1 cellular context compared by ENCODE assay signal in the genomic region with DNA sequence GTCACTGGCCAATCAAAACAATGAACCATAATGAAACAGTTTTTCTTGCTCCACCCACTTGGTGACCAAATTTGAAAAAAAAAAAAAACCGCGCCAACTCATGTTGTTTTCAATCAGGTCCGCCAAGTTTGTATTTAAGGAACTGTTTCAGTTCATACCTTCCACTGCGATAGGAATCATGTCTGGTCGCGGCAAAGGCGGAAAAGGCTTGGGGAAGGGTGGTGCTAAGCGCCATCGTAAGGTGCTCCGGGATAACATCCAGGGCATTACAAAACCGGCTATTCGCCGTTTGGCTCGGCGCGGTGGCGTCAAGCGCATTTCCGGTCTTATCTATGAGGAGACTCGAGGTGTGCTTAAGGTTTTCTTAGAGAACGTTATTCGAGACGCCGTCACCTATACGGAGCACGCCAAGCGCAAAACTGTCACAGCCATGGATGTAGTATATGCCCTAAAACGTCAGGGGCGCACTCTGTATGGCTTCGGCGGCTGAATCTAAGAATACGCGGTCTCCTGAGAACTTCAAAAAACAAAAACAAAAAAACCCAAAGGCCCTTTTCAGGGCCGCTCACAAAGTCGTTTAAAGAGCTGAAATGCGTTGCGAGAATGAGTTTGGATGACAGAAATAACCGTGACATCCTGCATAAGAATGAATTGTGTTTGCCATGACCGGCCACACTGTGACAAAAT.
A peak's percentile ranks its signal among the peaks of the same experiment; 100 is the strongest.
TF ChIP-seq lines count a peak whose summit lies in the region.

No MANE protein-coding gene starts in this region.

TF ChIP-seq in HepG2, 621 proteins besides CTCF, POLR2A, EP300 and RAD21 (continued from another document and continues in another):
- TF ChIP-seq, protein P1, sequence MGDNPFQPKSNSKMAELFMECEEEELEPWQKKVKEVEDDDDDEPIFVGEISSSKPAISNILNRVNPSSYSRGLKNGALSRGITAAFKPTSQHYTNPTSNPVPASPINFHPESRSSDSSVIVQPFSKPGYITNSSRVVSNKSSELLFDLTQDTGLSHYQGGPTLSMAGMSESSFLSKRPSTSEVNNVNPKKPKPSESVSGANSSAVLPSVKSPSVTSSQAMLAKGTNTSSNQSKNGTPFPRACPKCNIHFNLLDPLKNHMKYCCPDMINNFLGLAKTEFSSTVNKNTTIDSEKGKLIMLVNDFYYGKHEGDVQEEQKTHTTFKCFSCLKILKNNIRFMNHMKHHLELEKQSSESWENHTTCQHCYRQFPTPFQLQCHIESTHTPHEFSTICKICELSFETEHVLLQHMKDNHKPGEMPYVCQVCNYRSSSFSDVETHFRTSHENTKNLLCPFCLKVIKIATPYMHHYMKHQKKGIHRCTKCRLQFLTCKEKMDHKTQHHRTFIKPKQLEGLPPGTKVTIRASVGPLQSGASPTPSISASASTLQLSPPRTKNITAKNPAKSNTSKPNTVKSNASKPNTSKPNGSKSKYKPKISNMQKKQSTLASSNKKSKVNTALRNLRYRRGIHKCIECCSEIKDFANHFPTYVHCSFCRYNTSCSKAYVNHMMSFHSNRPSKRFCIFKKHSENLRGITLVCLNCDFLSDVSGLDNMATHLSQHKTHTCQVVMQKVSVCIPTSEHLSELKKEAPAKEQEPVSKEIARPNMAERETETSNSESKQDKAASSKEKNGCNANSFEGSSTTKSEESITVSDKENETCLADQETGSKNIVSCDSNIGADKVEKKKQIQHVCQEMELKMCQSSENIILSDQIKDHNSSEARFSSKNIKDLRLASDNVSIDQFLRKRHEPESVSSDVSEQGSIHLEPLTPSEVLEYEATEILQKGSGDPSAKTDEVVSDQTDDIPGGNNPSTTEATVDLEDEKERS (CRISPR knock-in tag; IDR thresholded peaks at IDR 0.05), result peak; percentile 72
- peak; percentile 87 for TF ChIP-seq POGZ (CRISPR knock-in tag; IDR thresholded peaks at IDR 0.05)
- TF ChIP-seq, protein P2, sequence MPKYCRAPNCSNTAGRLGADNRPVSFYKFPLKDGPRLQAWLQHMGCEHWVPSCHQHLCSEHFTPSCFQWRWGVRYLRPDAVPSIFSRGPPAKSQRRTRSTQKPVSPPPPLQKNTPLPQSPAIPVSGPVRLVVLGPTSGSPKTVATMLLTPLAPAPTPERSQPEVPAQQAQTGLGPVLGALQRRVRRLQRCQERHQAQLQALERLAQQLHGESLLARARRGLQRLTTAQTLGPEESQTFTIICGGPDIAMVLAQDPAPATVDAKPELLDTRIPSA (CRISPR knock-in tag; IDR thresholded peaks at IDR 0.05; ENCODE audit: borderline replicate concordance), result no peak; the same call in 1 of the 2 replicates
- no peak; the same call in 1 of the 2 replicates for TF ChIP-seq CEBPB (IDR thresholded peaks at IDR 0.05; ENCODE audit: borderline replicate concordance, low read depth, low read length)
- TF ChIP-seq ZNF678 (CRISPR knock-in tag; IDR thresholded peaks at IDR 0.05), result peak; percentile 97
- peak; percentile 94 for TF ChIP-seq MLXIP (CRISPR knock-in tag; IDR thresholded peaks at IDR 0.05; ENCODE audit: borderline replicate concordance)
- TF ChIP-seq, protein P3, sequence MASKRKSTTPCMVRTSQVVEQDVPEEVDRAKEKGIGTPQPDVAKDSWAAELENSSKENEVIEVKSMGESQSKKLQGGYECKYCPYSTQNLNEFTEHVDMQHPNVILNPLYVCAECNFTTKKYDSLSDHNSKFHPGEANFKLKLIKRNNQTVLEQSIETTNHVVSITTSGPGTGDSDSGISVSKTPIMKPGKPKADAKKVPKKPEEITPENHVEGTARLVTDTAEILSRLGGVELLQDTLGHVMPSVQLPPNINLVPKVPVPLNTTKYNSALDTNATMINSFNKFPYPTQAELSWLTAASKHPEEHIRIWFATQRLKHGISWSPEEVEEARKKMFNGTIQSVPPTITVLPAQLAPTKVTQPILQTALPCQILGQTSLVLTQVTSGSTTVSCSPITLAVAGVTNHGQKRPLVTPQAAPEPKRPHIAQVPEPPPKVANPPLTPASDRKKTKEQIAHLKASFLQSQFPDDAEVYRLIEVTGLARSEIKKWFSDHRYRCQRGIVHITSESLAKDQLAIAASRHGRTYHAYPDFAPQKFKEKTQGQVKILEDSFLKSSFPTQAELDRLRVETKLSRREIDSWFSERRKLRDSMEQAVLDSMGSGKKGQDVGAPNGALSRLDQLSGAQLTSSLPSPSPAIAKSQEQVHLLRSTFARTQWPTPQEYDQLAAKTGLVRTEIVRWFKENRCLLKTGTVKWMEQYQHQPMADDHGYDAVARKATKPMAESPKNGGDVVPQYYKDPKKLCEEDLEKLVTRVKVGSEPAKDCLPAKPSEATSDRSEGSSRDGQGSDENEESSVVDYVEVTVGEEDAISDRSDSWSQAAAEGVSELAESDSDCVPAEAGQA (IDR thresholded peaks at IDR 0.05; ENCODE audit: low read depth), result 0 out of 2 replicates have a peak, but pooled peaks have one; percentile 43
- TF ChIP-seq, protein P3 (CRISPR knock-in tag; IDR thresholded peaks at IDR 0.05; ENCODE audit: borderline replicate concordance), result no peak
- peak; percentile 56 for TF ChIP-seq HNRNPLL (IDR thresholded peaks at IDR 0.05; ENCODE audit: low read depth, low read length, poor library complexity, severe bottlenecking)
- TF ChIP-seq JUND (CRISPR knock-in tag; IDR thresholded peaks at IDR 0.05), result peak; percentile 67; the same call in 1 of the 2 replicates
- TF ChIP-seq SMAD1 (CRISPR knock-in tag; IDR thresholded peaks at IDR 0.05; ENCODE audit: borderline replicate concordance, low read depth), result 0 out of 2 replicates have a peak, but pooled peaks have one; percentile 83
- peak; percentile 98 for TF ChIP-seq ZMYM4 (CRISPR knock-in tag; IDR thresholded peaks at IDR 0.05)
- TF ChIP-seq ZNF570 (CRISPR knock-in tag; IDR thresholded peaks at IDR 0.05; ENCODE audit: borderline replicate concordance), result 0 out of 2 replicates have a peak, but pooled peaks have one; percentile 93
- TF ChIP-seq, protein P4, sequence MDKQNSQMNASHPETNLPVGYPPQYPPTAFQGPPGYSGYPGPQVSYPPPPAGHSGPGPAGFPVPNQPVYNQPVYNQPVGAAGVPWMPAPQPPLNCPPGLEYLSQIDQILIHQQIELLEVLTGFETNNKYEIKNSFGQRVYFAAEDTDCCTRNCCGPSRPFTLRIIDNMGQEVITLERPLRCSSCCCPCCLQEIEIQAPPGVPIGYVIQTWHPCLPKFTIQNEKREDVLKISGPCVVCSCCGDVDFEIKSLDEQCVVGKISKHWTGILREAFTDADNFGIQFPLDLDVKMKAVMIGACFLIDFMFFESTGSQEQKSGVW (CRISPR knock-in tag; IDR thresholded peaks at IDR 0.05; ENCODE audit: borderline replicate concordance), result no peak
- no peak for TF ChIP-seq ZNF790 (CRISPR knock-in tag; IDR thresholded peaks at IDR 0.05; ENCODE audit: borderline replicate concordance)
- TF ChIP-seq NFE2 (CRISPR knock-in tag; IDR thresholded peaks at IDR 0.05), result 0 out of 2 replicates have a peak, but pooled peaks have one; percentile 37
- TF ChIP-seq CHCHD3 (CRISPR knock-in tag; IDR thresholded peaks at IDR 0.05), result 0 out of 2 replicates have a peak, but pooled peaks have one; percentile 61
- peak; percentile 65 for TF ChIP-seq MTF1 (CRISPR knock-in tag; IDR thresholded peaks at IDR 0.05)
- peak; percentile 82 for TF ChIP-seq HIVEP1 (CRISPR knock-in tag; IDR thresholded peaks at IDR 0.05)
- TF ChIP-seq NFYC (CRISPR knock-in tag; IDR thresholded peaks at IDR 0.05), result peak; percentile 82
- TF ChIP-seq, protein P5, sequence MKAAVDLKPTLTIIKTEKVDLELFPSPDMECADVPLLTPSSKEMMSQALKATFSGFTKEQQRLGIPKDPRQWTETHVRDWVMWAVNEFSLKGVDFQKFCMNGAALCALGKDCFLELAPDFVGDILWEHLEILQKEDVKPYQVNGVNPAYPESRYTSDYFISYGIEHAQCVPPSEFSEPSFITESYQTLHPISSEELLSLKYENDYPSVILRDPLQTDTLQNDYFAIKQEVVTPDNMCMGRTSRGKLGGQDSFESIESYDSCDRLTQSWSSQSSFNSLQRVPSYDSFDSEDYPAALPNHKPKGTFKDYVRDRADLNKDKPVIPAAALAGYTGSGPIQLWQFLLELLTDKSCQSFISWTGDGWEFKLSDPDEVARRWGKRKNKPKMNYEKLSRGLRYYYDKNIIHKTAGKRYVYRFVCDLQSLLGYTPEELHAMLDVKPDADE (CRISPR knock-in tag; IDR thresholded peaks at IDR 0.05), result peak; percentile 84; the same call in 1 of the 2 replicates
- TF ChIP-seq ZNF343 (CRISPR knock-in tag; IDR thresholded peaks at IDR 0.05), result peak; percentile 81
- peak; percentile 94; the same call in 1 of the 2 replicates for TF ChIP-seq PAWR (CRISPR knock-in tag; IDR thresholded peaks at IDR 0.05; ENCODE audit: borderline replicate concordance)
- TF ChIP-seq TSC22D2 (CRISPR knock-in tag; IDR thresholded peaks at IDR 0.05; ENCODE audit: borderline replicate concordance), result peak; percentile 93
- TF ChIP-seq ZNF142 (CRISPR knock-in tag; IDR thresholded peaks at IDR 0.05), result peak; percentile 63
- peak; percentile 85 for TF ChIP-seq ZSCAN21 (CRISPR knock-in tag; IDR thresholded peaks at IDR 0.05; ENCODE audit: borderline replicate concordance)
- TF ChIP-seq ZNF329 (CRISPR knock-in tag; IDR thresholded peaks at IDR 0.05; ENCODE audit: low read depth), result peak; percentile 81
- TF ChIP-seq SPEN (CRISPR knock-in tag; IDR thresholded peaks at IDR 0.05; ENCODE audit: low read depth), result peak; percentile 88
- peak; percentile 94 for TF ChIP-seq HOXA3 (CRISPR knock-in tag; IDR thresholded peaks at IDR 0.05)
- no peak for TF ChIP-seq GLI4 (CRISPR knock-in tag; IDR thresholded peaks at IDR 0.05; ENCODE audit: borderline replicate concordance)
- TF ChIP-seq HNF4A (CRISPR knock-in tag; IDR thresholded peaks at IDR 0.05), result peak; percentile 34
- peak; percentile 79 for TF ChIP-seq GFI1 (CRISPR knock-in tag; IDR thresholded peaks at IDR 0.05; ENCODE audit: borderline replicate concordance)
- TF ChIP-seq ZNF337 (CRISPR knock-in tag; IDR thresholded peaks at IDR 0.05; ENCODE audit: borderline replicate concordance, low read depth), result no peak
